14 cellular contexts compared by ENCODE assay signal in the genomic region with DNA sequence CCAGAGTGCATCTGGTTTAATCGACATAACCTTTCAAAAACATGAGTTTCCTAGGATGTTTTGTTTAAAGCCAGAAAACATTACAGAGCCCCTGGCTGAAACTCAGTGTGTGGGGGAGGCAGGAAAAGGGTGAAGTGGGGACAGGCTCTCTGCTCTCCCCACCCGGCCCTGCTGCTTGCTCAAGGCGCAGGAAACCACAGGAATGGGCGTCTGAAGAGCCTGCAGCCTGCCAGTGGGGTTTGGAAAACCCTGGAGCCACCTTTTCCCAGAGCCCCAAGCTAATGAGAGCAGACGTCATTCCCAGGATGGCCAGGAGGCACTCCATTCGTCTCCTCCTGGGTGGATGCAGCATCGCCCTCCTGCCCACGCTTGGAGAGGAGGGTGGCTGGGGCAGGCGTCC.
DNase-seq lines count a peak whose midpoint lies in the region; TF ChIP-seq lines count a peak whose summit lies in the region.
"Had no signal": no experiment of that assay in that cellular context is flagged by ENCODE, and none has a peak within 500 bp of the region (broad histone marks: within the 10 kb centered on the region; RNA-seq: fewer than 3 reads in every experiment).

No MANE protein-coding gene starts in this region.

- no peak overlapping the region for H3K4me3 ChIP-seq in fibroblast of mammary gland (ENCODE audit: control insufficient read depth, low read depth, low read length)
- H3K4me3 ChIP-seq in ovary: no peak overlapping the region

- H3K36me3 Mint-ChIP-seq in type B pancreatic cell: no peaks in the 10 kb centered on the region
- H3K36me3 Mint-ChIP-seq: stimulated activated effector memory CD8-positive, alpha-beta T cell treated with anti-CD3 and anti-CD28 coated beads, Interleukin-12 subunit alpha, Interleukin-12 subunit beta, amount 100 ng/mL, for 72 hours had no signal

- H3K9me3 Mint-ChIP-seq in type B pancreatic cell: no peaks in the 10 kb centered on the region

- no peaks in the 10 kb centered on the region for H3K27me3 ChIP-seq in ovary

- TF ChIP-seq POLR2A in ovary (IDR thresholded peaks at IDR 0.05): no peak

- 12 to 14% (median 13%) methylated on average over 9 of the region's 9 CpGs for WGBS in ovary, 3 donors

- H3K9me3 ChIP-seq in ovary: no peaks in the 10 kb centered on the region

- DNase-seq in EL: peak; percentile 85
- peak; percentile 91 for DNase-seq in RPMI7951 (ENCODE audit: low read depth)
- DNase-seq in fibroblast of mammary gland (ENCODE audit: low read depth): peak; percentile 83
- DNase-seq in ovary: peak; percentile 71 to 80 (median 74)
- DNase-seq in NCI-H748 (lab: John Stamatoyannopoulos, UW; ENCODE audit: unreplicated experiment): no peak
- DNase-seq in NCI-H2171 (lab: John Stamatoyannopoulos, UW): no peak
- DNase-seq in cerebellar cortex (ENCODE audit: low spot score): no peak
- DNase-seq in type B pancreatic cell (ENCODE audit: extremely low spot score, unreplicated experiment): no peak
- DNase-seq: erythroblast, Karpas-422, left colon, NCI-H446 had no signal

- intact Hi-C loops in ovary (cut with DNase I): no loop called here

- H3K27ac ChIP-seq in ovary: peak overlapping the region in 1 of 2 donors; percentile 76
- H3K27ac ChIP-seq: VCaP had no signal

- no peak overlapping the region for H3K27ac Mint-ChIP-seq in type B pancreatic cell
- H3K27ac Mint-ChIP-seq: stimulated activated effector memory CD8-positive, alpha-beta T cell treated with anti-CD3 and anti-CD28 coated beads, Interleukin-12 subunit alpha, Interleukin-12 subunit beta, amount 100 ng/mL, for 72 hours had no signal

- no peaks in the 10 kb centered on the region for H3K36me3 ChIP-seq in ovary

- H3K4me1 Mint-ChIP-seq in type B pancreatic cell (ENCODE audit: unreplicated experiment): peaks cover 12% of the 10 kb centered on the region

- peaks cover 5% of the 10 kb centered on the region for H3K27me3 Mint-ChIP-seq in type B pancreatic cell

- no peak overlapping the region for H3K4me3 Mint-ChIP-seq in type B pancreatic cell
- H3K4me3 Mint-ChIP-seq: stimulated activated effector memory CD8-positive, alpha-beta T cell treated with anti-CD3 and anti-CD28 coated beads, Interleukin-12 subunit alpha, Interleukin-12 subunit beta, amount 100 ng/mL, for 72 hours had no signal

- TF ChIP-seq CTCF in fibroblast of mammary gland (conservative IDR thresholded peaks at IDR 0.05; ENCODE audit: control insufficient read depth, insufficient read depth, low read depth, low read length) (no peak), ovary (IDR thresholded peaks at IDR 0.05) (no peak), type B pancreatic cell (conservative IDR thresholded peaks at IDR 0.05) (no peak)

- peaks cover 7% of the 10 kb centered on the region for H3K4me1 ChIP-seq in ovary (ENCODE audit: insufficient read depth)

- TF ChIP-seq EP300 in ovary (IDR thresholded peaks at IDR 0.05): no peak

Comparison
In these comparisons a context has a peak if more than half of its experiments do, and no peak if none do; other contexts are left out.
1. DNase-seq: peak in EL (single experiment), RPMI7951 (single experiment), fibroblast of mammary gland (single experiment) and ovary (5 of 5); none in NCI-H748 (single experiment), NCI-H2171 (single experiment), cerebellar cortex (single experiment) and type B pancreatic cell (single experiment).